Comparison of ENCODE assay signal across 12 cellular contexts in genomic region chr17:35376245-35376644, GRCh38. TPM values are rescaled to one million over a fixed set of nuclear protein-coding genes. Genes with fewer than 3 reads are reported as not detected.
DNase-seq lines count a peak whose midpoint lies in the region; ATAC-seq and TF ChIP-seq lines count a peak whose summit lies in the region.
"Had no signal": no experiment of that assay in that cellular context is flagged by ENCODE, and none has a peak within 500 bp of the region (broad histone marks: within the 10 kb centered on the region; RNA-seq: fewer than 3 reads in every experiment).

No MANE protein-coding gene starts in this region.

- no peak overlapping the region for H3K9ac ChIP-seq in BLaER1

- no peak overlapping the region for H3K4me3 ChIP-seq in BLaER1
- no peak overlapping the region for H3K4me3 ChIP-seq in osteoblast (ENCODE audit: insufficient read depth, low read length)

- no peaks in the 10 kb centered on the region for H3K9me3 Mint-ChIP-seq in HFFc6

- H3K4me1 Mint-ChIP-seq in HFFc6 (ENCODE audit: low read depth): peaks cover 36% of the 10 kb centered on the region

- H3K27me3 Mint-ChIP-seq in HFFc6 (ENCODE audit: insufficient read depth): peaks cover 6% of the 10 kb centered on the region

- H3K9me3 ChIP-seq in BLaER1 (peaks cover 13% of the 10 kb centered on the region), osteoblast (ENCODE audit: low read depth, low read length) (no peaks in the 10 kb centered on the region)

- H3K4me2 ChIP-seq in BLaER1 (peak overlapping the region; percentile 44), osteoblast (ENCODE audit: insufficient read depth, low read length) (peak overlapping the region; percentile 2)

- H3K36me3 Mint-ChIP-seq in HFFc6 (ENCODE audit: low read depth): peaks cover 10% of the 10 kb centered on the region

- peak overlapping the region; percentile 86 for H3K27ac Mint-ChIP-seq in HFFc6

- no peak overlapping the region for H2AFZ ChIP-seq in osteoblast (ENCODE audit: low read length)

- peak overlapping the region; percentile 80 for H3K4me3 Mint-ChIP-seq in HFFc6

- no peaks in the 10 kb centered on the region for H4K20me1 ChIP-seq in BLaER1
- no peaks in the 10 kb centered on the region for H4K20me1 ChIP-seq in osteoblast (ENCODE audit: insufficient read depth, low read length)

- ATAC-seq in HG02571 (IDR thresholded peaks at IDR 0.05; ENCODE audit: unreplicated experiment) (no peak), HG02642 (IDR thresholded peaks at IDR 0.05; ENCODE audit: poor library complexity, unreplicated experiment) (no peak), HG02973 (IDR thresholded peaks at IDR 0.05; ENCODE audit: unreplicated experiment) (no peak)
- ATAC-seq: left colon had no signal

- peaks cover 27% of the 10 kb centered on the region for H3K4me1 ChIP-seq in BLaER1
- no peaks in the 10 kb centered on the region for H3K4me1 ChIP-seq in osteoblast (ENCODE audit: insufficient read depth, low read length)

- H3K79me2 ChIP-seq in osteoblast (ENCODE audit: insufficient read depth, low read length): peaks cover 11% of the 10 kb centered on the region

- H3K36me3 ChIP-seq in BLaER1 (no peaks in the 10 kb centered on the region), osteoblast (ENCODE audit: insufficient read depth, low read length) (no peaks in the 10 kb centered on the region)

- H3K27ac ChIP-seq in BLaER1 (0 out of 2 replicates have a peak overlapping the region, but pooled peaks have one; percentile 28), osteoblast (ENCODE audit: low read depth, low read length) (peak overlapping the region; percentile 0)

- TF ChIP-seq CTCF in HFFc6 (IDR thresholded peaks at IDR 0.05) (no peak), osteoblast (IDR thresholded peaks at IDR 0.05; ENCODE audit: extremely low read depth, low read depth, low read length) (no peak)

- H3K27me3 ChIP-seq in BLaER1: no peaks in the 10 kb centered on the region
- H3K27me3 ChIP-seq in osteoblast (ENCODE audit: insufficient read depth, low read length): peaks cover 3% of the 10 kb centered on the region

- DNase-seq in HFFc6 (peak; percentile 29), amniotic epithelial cell (ENCODE audit: low read depth) (peak; percentile 7), osteoblast (ENCODE audit: insufficient read length, low spot score, missing footprints) (no peak), GOT3 (lab: John Stamatoyannopoulos, UW) (no peak)
- DNase-seq: activated T-cell treated with anti-CD3 and anti-CD28 coated beads, Interleukin-2, amount 50 U/mL, for 1 hour; left colon; NCI-H1048 had no signal

RNA-seq across cellular contexts. Expression of gene SLFN11, which starts 2.8 kb away (rescaled TPM):
- total RNA-seq in HFFc6 (2021; fragmentation: NEBNext Ultra II Directional; extraction: Animal tissue kit (Norgen Biotek cat#: 25700)): 10 to 100 TPM; 24.2 to 44.3 (median 37.9) TPM
- total RNA-seq in osteoblast: 52.8 and 62.2 TPM in 2 replicates
- total RNA-seq: SK-MEL-5 had no signal

RNA-seq across cellular contexts. Expression of gene SLFN12, which starts 56.1 kb away (rescaled TPM):
- total RNA-seq in HFFc6 (2021; fragmentation: NEBNext Ultra II Directional; extraction: Animal tissue kit (Norgen Biotek cat#: 25700)): 10 to 100 TPM; 24.9 to 33.5 (median 30.3) TPM
- total RNA-seq in osteoblast: 19.9 and 25.6 TPM in 2 replicates

Comparison
In these comparisons a context has a peak if more than half of its experiments do, and no peak if none do; other contexts are left out.
1. DNase-seq: peak in HFFc6 (single experiment) and amniotic epithelial cell (single experiment); none in osteoblast (single experiment) and GOT3 (single experiment).